In genomic region chr10:122590158-122590557, GRCh38 we compare ENCODE assay signal across 25 cellular contexts. TPM values are rescaled to one million over a fixed set of nuclear protein-coding genes. Genes with fewer than 3 reads are reported as not detected.
"Had no signal": no experiment of that assay in that cellular context is flagged by ENCODE, and none has a peak within 500 bp of the region (broad histone marks: within the 10 kb centered on the region; RNA-seq: fewer than 3 reads in every experiment).

No MANE protein-coding gene starts in this region.

- H3K4me2 ChIP-seq: hepatocyte had no signal

- ATAC-seq: activated naive CD4-positive, alpha-beta T cell treated with anti-CD3 and anti-CD28 coated beads, Interleukin-2, amount 50 U/mL, for 72 hours; activated T-helper 17 cell treated with anti-CD3 and anti-CD28 coated beads, Interleukin-2, amount 50 U/mL, for 72 hours; esophagus mucosa had no signal

- DNase-seq: activated CD4-positive, alpha-beta T cell treated with anti-CD3 and anti-CD28 coated beads for 1 hour; activated T-cell treated with anti-CD3 and anti-CD28 coated beads, Interleukin-2, amount 50 U/mL, for 1 hour; aorta; brain microvascular endothelial cell; effector memory CD4-positive, alpha-beta T cell; glutamatergic neuron; mesendoderm; natural killer cell; ovary; stimulated activated CD4-positive, alpha-beta T cell treated with anti-CD3 and anti-CD28 coated beads, Interleukin-4, amount 100 ng/mL, for 4 hours; substantia nigra; T-helper 1 cell; tibial artery had no signal

- H3K36me3 Mint-ChIP-seq: activated naive CD4-positive, alpha-beta T cell treated with anti-CD3 and anti-CD28 coated beads, Interleukin-2, amount 50 U/mL, for 72 hours; natural killer cell had no signal

- H3K27me3 Mint-ChIP-seq: stimulated activated naive CD8-positive, alpha-beta T cell treated with anti-CD3 and anti-CD28 coated beads, Interleukin-15, Interleukin-2, amounts not matched to agents 100 ng/mL and 50 ng/mL, for 24 hours had no signal

- H3K79me2 ChIP-seq: hepatocyte had no signal

- H3K36me3 ChIP-seq: brain microvascular endothelial cell, neutrophil, ovary, prostate gland, tibial artery had no signal

- H3K4me3 Mint-ChIP-seq: activated T-helper 17 cell treated with anti-CD3 and anti-CD28 coated beads, Interleukin-2, amount 50 U/mL, for 72 hours; central memory CD8-positive, alpha-beta T cell; natural killer cell; stimulated activated naive CD8-positive, alpha-beta T cell treated with anti-CD3 and anti-CD28 coated beads, Interleukin-15, Interleukin-2, amounts not matched to agents 100 ng/mL and 50 ng/mL, for 24 hours had no signal

- H3K27ac Mint-ChIP-seq: activated naive CD4-positive, alpha-beta T cell treated with anti-CD3 and anti-CD28 coated beads, Interleukin-2, amount 50 U/mL, for 72 hours; activated T-helper 17 cell treated with anti-CD3 and anti-CD28 coated beads, Interleukin-2, amount 50 U/mL, for 72 hours; natural killer cell; stimulated activated naive CD8-positive, alpha-beta T cell treated with anti-CD3 and anti-CD28 coated beads, Interleukin-15, Interleukin-2, amounts not matched to agents 100 ng/mL and 50 ng/mL, for 24 hours had no signal

- H3K9me3 ChIP-seq: neutrophil, ovary, prostate gland, tibial artery had no signal

- H2AFZ ChIP-seq: hepatocyte had no signal

- H3K4me1 ChIP-seq: prostate gland, tibial artery had no signal

- H3K4me3 ChIP-seq: hepatocyte, ovary, prostate gland, tibial artery had no signal

- H3K4me1 Mint-ChIP-seq: activated T-helper 17 cell treated with anti-CD3 and anti-CD28 coated beads, Interleukin-2, amount 50 U/mL, for 72 hours; central memory CD8-positive, alpha-beta T cell; natural killer cell had no signal

- H3K27ac ChIP-seq: brain microvascular endothelial cell, hepatocyte, neutrophil, ovary, prostate gland, tibial artery had no signal

- H3K27me3 ChIP-seq: brain microvascular endothelial cell, hepatocyte, neutrophil, ovary, tibial artery had no signal

- FAIRE-seq: colon, frontal cortex, TTC549 had no signal

- H3K9me3 Mint-ChIP-seq: activated naive CD4-positive, alpha-beta T cell treated with anti-CD3 and anti-CD28 coated beads, Interleukin-2, amount 50 U/mL, for 72 hours; activated T-helper 17 cell treated with anti-CD3 and anti-CD28 coated beads, Interleukin-2, amount 50 U/mL, for 72 hours; central memory CD8-positive, alpha-beta T cell; natural killer cell; stimulated activated naive CD8-positive, alpha-beta T cell treated with anti-CD3 and anti-CD28 coated beads, Interleukin-15, Interleukin-2, amounts not matched to agents 100 ng/mL and 50 ng/mL, for 24 hours had no signal

RNA-seq across cellular contexts. Expression of gene DMBT1, which starts 29.6 kb away (rescaled TPM):
- total RNA-seq: activated naive CD4-positive, alpha-beta T cell treated with anti-CD3 and anti-CD28 coated beads, Interleukin-2, amount 50 U/mL, for 72 hours; activated T-helper 17 cell treated with anti-CD3 and anti-CD28 coated beads, Interleukin-2, amount 50 U/mL, for 72 hours; dermis microvascular lymphatic vessel endothelial cell; frontal cortex; natural killer cell had no signal
- polyA plus RNA-seq: hepatocyte had no signal
